In genomic region chr5:150092159-150092787, GRCh38 we compare ENCODE assay signal across 14 cellular contexts. TPM values are rescaled to one million over a fixed set of nuclear protein-coding genes. Genes with fewer than 3 reads are reported as not detected.
DNase-seq lines count a peak whose midpoint lies in the region; ATAC-seq and TF ChIP-seq lines count a peak whose summit lies in the region.
"Had no signal": no experiment of that assay in that cellular context is flagged by ENCODE, and none has a peak within 500 bp of the region (broad histone marks: within the 10 kb centered on the region; RNA-seq: fewer than 3 reads in every experiment).

No MANE protein-coding gene starts in this region.

- no peaks in the 10 kb centered on the region for H3K27me3 ChIP-seq in transverse colon
- H3K27me3 ChIP-seq: ascending aorta, ovary had no signal

- H3K4me3 ChIP-seq in transverse colon, result no peak overlapping the region
- H3K4me3 ChIP-seq: ascending aorta, ovary had no signal

- no peaks in the 10 kb centered on the region for H3K36me3 ChIP-seq in transverse colon
- H3K36me3 ChIP-seq: ascending aorta, ovary had no signal

- TF ChIP-seq CTCF in transverse colon (IDR thresholded peaks at IDR 0.05), result no peak

- H3K27ac ChIP-seq in transverse colon, result no peak overlapping the region
- H3K27ac ChIP-seq: ascending aorta, ovary had no signal

- intact Hi-C loops in transverse colon (cut with DNase I; ENCODE audit: low total_unique reads), result no loop called here

- H3K4me1 ChIP-seq in transverse colon, result no peaks in the 10 kb centered on the region
- H3K4me1 ChIP-seq: ascending aorta had no signal

- no peak for TF ChIP-seq POLR2A in transverse colon (IDR thresholded peaks at IDR 0.05)

- WGBS in transverse colon (ENCODE audit: low coverage in 1 of 2), 2 donors, result 61 to 92% methylated on average over 2 to 3 of the region's 3 CpGs

- no peaks in the 10 kb centered on the region for H3K36me3 Mint-ChIP-seq in activated naive CD4-positive, alpha-beta T cell treated with anti-CD3 and anti-CD28 coated beads, Interleukin-2, amount 50 U/mL, for 72 hours
- H3K36me3 Mint-ChIP-seq: T-cell had no signal

- H3K9me3 Mint-ChIP-seq in activated naive CD4-positive, alpha-beta T cell treated with anti-CD3 and anti-CD28 coated beads, Interleukin-2, amount 50 U/mL, for 72 hours, result peaks cover 0 to 8% of the 10 kb centered on the region in 2 donors
- H3K9me3 Mint-ChIP-seq: activated B cell treated with CpG ODN at 0.5 μM for 24 hours, T-cell had no signal

- peak overlapping the region in 1 of 2 donors; percentile 77 for H3K27ac Mint-ChIP-seq in activated naive CD4-positive, alpha-beta T cell treated with anti-CD3 and anti-CD28 coated beads, Interleukin-2, amount 50 U/mL, for 72 hours
- H3K27ac Mint-ChIP-seq: activated B cell treated with CpG ODN at 0.5 μM for 24 hours, T-cell had no signal

- in situ Hi-C loops in transverse colon (cut with MboI; ENCODE audit: low pct_ligation_motif_present in 1 of 4, low pct_unique_long_range_greater_than_20kb in 1 of 4, low sequenced_read_pairs in 3 of 4), result no loop called here

- DNase-seq in activated naive CD4-positive, alpha-beta T cell treated with anti-CD3 and anti-CD28 coated beads, Interleukin-2, amount 50 U/mL, for 72 hours (ENCODE audit: low spot score in 2 of 2), result no peak
- no peak for DNase-seq in activated naive CD4-positive, alpha-beta T cell treated with Interleukin-2 at 50 U/mL for 16 hours
- DNase-seq in stimulated activated naive CD8-positive, alpha-beta T cell treated with anti-CD3 and anti-CD28 coated beads, Interleukin-15, Interleukin-2, amounts not matched to agents 100 U/mL and 50 U/mL, for 24 hours, result no peak
- no peak for DNase-seq in transverse colon
- DNase-seq in NCI-H1694 (lab: John Stamatoyannopoulos, UW), result no peak
- DNase-seq in epidermal melanocyte (ENCODE audit: insufficient read length, low spot score), result no peak
- DNase-seq: activated B cell treated with CpG ODN at 0.5 μM for 24 hours, NCI-H1694 treated with DMSO at 0.1 percent for 48 hours, NCI-H526, ovary, T-cell had no signal

- no peaks in the 10 kb centered on the region for H3K9me3 ChIP-seq in transverse colon
- H3K9me3 ChIP-seq: ascending aorta, ovary had no signal

- TF ChIP-seq EP300 in transverse colon (IDR thresholded peaks at IDR 0.05; ENCODE audit: low read depth), result no peak

- peak; percentile 33 to 95 for ATAC-seq in activated naive CD4-positive, alpha-beta T cell treated with anti-CD3 and anti-CD28 coated beads, Interleukin-2, amount 50 U/mL, for 72 hours
- peak; percentile 86 for ATAC-seq in GM21515 (IDR thresholded peaks at IDR 0.05; ENCODE audit: unreplicated experiment)
- peak; percentile 87 for ATAC-seq in HG03108 (IDR thresholded peaks at IDR 0.05; ENCODE audit: unreplicated experiment)
- peak; percentile 55 for ATAC-seq in stimulated activated naive CD8-positive, alpha-beta T cell treated with anti-CD3 and anti-CD28 coated beads, Interleukin-15, Interleukin-2, amounts not matched to agents 100 U/mL and 50 U/mL, for 24 hours
- ATAC-seq: T-cell had no signal

RNA-seq across cellular contexts. Expression of gene CSF1R, which starts 5.9 kb away (rescaled TPM):
- 1 to 10 TPM in 1 of 2 donors, not detected in 1; 5.2 TPM for total RNA-seq in activated naive CD4-positive, alpha-beta T cell treated with anti-CD3 and anti-CD28 coated beads, Interleukin-2, amount 50 U/mL, for 72 hours
- total RNA-seq in transverse colon, result 10 to 100 TPM in 3 of 4 donors, under 1 TPM in 1; 0.60 to 38.9 (median 14.7) TPM
